In the genomic region with DNA sequence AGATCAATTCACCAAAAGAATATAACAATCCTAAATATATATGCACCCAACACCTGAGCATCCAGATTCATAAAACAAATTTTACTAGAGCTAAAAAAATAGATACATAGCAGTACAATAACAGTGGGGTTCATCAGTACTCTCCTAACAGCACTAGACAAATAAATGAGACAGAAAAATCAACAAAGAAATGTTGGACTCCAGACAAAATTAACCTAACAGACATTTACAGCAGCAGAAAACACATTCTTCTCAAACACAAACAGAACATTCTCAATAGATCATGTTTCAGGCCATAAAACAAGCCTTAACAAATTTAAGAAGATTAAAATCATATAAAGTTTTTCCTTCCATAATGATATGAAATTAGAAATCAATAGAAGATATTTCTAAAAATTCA, we compare ENCODE assay signal across 24 cellular contexts.
DNase-seq lines count a peak whose midpoint lies in the region; ATAC-seq and TF ChIP-seq lines count a peak whose summit lies in the region.
"Had no signal": no experiment of that assay in that cellular context is flagged by ENCODE, and none has a peak within 500 bp of the region (broad histone marks: within the 10 kb centered on the region; RNA-seq: fewer than 3 reads in every experiment).

No MANE protein-coding gene starts in this region.

- H3K36me3 Mint-ChIP-seq in GM23338 (ENCODE audit: low read depth): peaks cover 57% of the 10 kb centered on the region
- H3K36me3 Mint-ChIP-seq: CD14-positive monocyte had no signal

- H3K27ac ChIP-seq in PC-3 (ENCODE audit: low read length): no peak overlapping the region
- H3K27ac ChIP-seq in right lobe of liver: no peak overlapping the region
- no peak overlapping the region for H3K27ac ChIP-seq in GM23338 (ENCODE audit: low read depth)
- no peak overlapping the region for H3K27ac ChIP-seq in coronary artery
- H3K27ac ChIP-seq: Peyer's patch, SK-N-MC had no signal

- H3K4me3 ChIP-seq in LNCaP clone FGC (ENCODE audit: low read depth, low read length): no peak overlapping the region
- no peak overlapping the region for H3K4me3 ChIP-seq in PC-3 (ENCODE audit: low read length)
- no peak overlapping the region for H3K4me3 ChIP-seq in fibroblast of villous mesenchyme (ENCODE audit: low read depth, low read length)
- H3K4me3 ChIP-seq in right lobe of liver: no peak overlapping the region
- no peak overlapping the region for H3K4me3 ChIP-seq in GM23338
- no peak overlapping the region for H3K4me3 ChIP-seq in coronary artery
- H3K4me3 ChIP-seq: GM12878, Peyer's patch, SK-N-MC had no signal

- H3K9me3 ChIP-seq in PC-3 (ENCODE audit: low read length): peaks cover 21% of the 10 kb centered on the region
- H3K9me3 ChIP-seq in right lobe of liver: no peaks in the 10 kb centered on the region

- CTCF ChIA-PET in PC-3 (lab: Charles Lee): no interaction called here

- ATAC-seq in PC-3 (peak; percentile 81), right lobe of liver (peak; percentile 90 to 96 (median 91)), GM23338 (no peak)
- ATAC-seq: GM12878 had no signal

- H3K4me2 ChIP-seq in PC-3 (ENCODE audit: low read length) (no peak overlapping the region), GM23338 (no peak overlapping the region)

- H4K20me1 ChIP-seq in PC-3 (ENCODE audit: low read length): no peaks in the 10 kb centered on the region
- H4K20me1 ChIP-seq in GM23338 (replicated peaks; ENCODE audit: insufficient read depth): no peaks in the 10 kb centered on the region

- H3K79me2 ChIP-seq in PC-3 (ENCODE audit: low read length) (no peaks in the 10 kb centered on the region), GM23338 (replicated peaks; ENCODE audit: insufficient read depth) (no peaks in the 10 kb centered on the region)

- no peak overlapping the region for H3K27ac Mint-ChIP-seq in GM23338
- H3K27ac Mint-ChIP-seq: B cell; CD14-positive monocyte; CD8-positive, alpha-beta memory T cell had no signal

- TF ChIP-seq CTCF in LNCaP clone FGC (IDR thresholded peaks at IDR 0.05; ENCODE audit: control insufficient read depth, extremely low read depth, insufficient read depth) (no peak), PC-3 (conservative IDR thresholded peaks at IDR 0.05; ENCODE audit: low read depth, low read length) (no peak), fibroblast of villous mesenchyme (IDR thresholded peaks at IDR 0.05; ENCODE audit: insufficient read depth, low read depth, low read length) (no peak), right lobe of liver (IDR thresholded peaks at IDR 0.05) (no peak), GM23338 (conservative IDR thresholded peaks at IDR 0.05; ENCODE audit: low read depth in 2 of 2) (no peak), coronary artery (IDR thresholded peaks at IDR 0.05) (no peak)

- DNase-seq in LNCaP clone FGC (ENCODE audit: low read depth) (peak; percentile 92), PC-3 (no peak), fibroblast of villous mesenchyme (ENCODE audit: low read depth) (peak; percentile 32), right lobe of liver (no peak), GM23338 (ENCODE audit: low spot score) (no peak), coronary artery (ENCODE audit: low spot score) (no peak), mesenteric fat pad (ENCODE audit: low spot score) (no peak)
- no peak for DNase-seq in stimulated activated CD4-positive, alpha-beta T cell treated with anti-CD3 and anti-CD28 coated beads, Interleukin-4, amount 100 ng/mL, for 4 hours
- DNase-seq: Calu3; CD8-positive, alpha-beta memory T cell; HCEC 1CT; IMR-90; KG1; MM.1S; NCI-H1417 treated with DMSO at 0.1 percent for 48 hours; NCI-H1694 treated with DMSO at 0.1 percent for 48 hours; NCI-H446 treated with DMSO at 0.1 percent for 48 hours; NCI-H526 treated with DMSO at 0.1 percent for 48 hours; Peyer's patch; SIG-M5 had no signal

- H3K4me1 ChIP-seq in PC-3 (ENCODE audit: insufficient read depth, low read length) (no peaks in the 10 kb centered on the region), right lobe of liver (peaks cover 0 to 4% (median 0%) of the 10 kb centered on the region in 4 donors), GM23338 (ENCODE audit: insufficient read depth) (no peaks in the 10 kb centered on the region)
- H3K4me1 ChIP-seq: Peyer's patch had no signal

- no peaks in the 10 kb centered on the region for H3K4me1 Mint-ChIP-seq in GM23338
- H3K4me1 Mint-ChIP-seq: B cell; CD14-positive monocyte; CD8-positive, alpha-beta memory T cell had no signal

- H3K9me3 Mint-ChIP-seq in GM23338: peaks cover 64% of the 10 kb centered on the region

- H3K36me3 ChIP-seq in PC-3 (ENCODE audit: low read depth, low read length): peaks cover 5% of the 10 kb centered on the region; the same call in 1 of the 2 replicates
- H3K36me3 ChIP-seq in right lobe of liver: no peaks in the 10 kb centered on the region
- peaks cover 8% of the 10 kb centered on the region; the same call in 1 of the 2 replicates for H3K36me3 ChIP-seq in GM23338 (ENCODE audit: insufficient read depth)
- H3K36me3 ChIP-seq: Peyer's patch had no signal

- H3K4me3 Mint-ChIP-seq in GM23338: no peak overlapping the region
- H3K4me3 Mint-ChIP-seq: B cell; CD14-positive monocyte; CD8-positive, alpha-beta memory T cell had no signal

- H2AFZ ChIP-seq in PC-3 (ENCODE audit: low read length) (no peak overlapping the region), GM23338 (no peak overlapping the region)

- H3K9me2 ChIP-seq in PC-3 (replicated peaks; ENCODE audit: low read length): no peaks in the 10 kb centered on the region
- peaks cover 5% of the 10 kb centered on the region for H3K9me2 ChIP-seq in GM23338 (ENCODE audit: insufficient read depth)

- H3K27me3 ChIP-seq in PC-3 (ENCODE audit: low read length) (no peaks in the 10 kb centered on the region), right lobe of liver (no peaks in the 10 kb centered on the region), GM23338 (ENCODE audit: insufficient read depth) (no peaks in the 10 kb centered on the region)
- H3K27me3 ChIP-seq: Peyer's patch had no signal

- POLR2A ChIA-PET in PC-3 (lab: Charles Lee; ENCODE audit: unreplicated experiment): interaction anchor here (0.6 kb wide), 1 partner anchor 564 kb away, joined by 3 read pairs; no protein-coding TSS in a partner anchor

- peaks cover 2% of the 10 kb centered on the region for H3K27me3 Mint-ChIP-seq in GM23338 (ENCODE audit: insufficient read depth, low read depth, poor library complexity)
- H3K27me3 Mint-ChIP-seq: B cell; CD8-positive, alpha-beta memory T cell had no signal

- intact Hi-C loops in PC-3 (cut with micrococcal nuclease): loop anchor here (5.0 kb wide), 1 partner anchor 125 kb away; the partner anchor contains the start of gene NECTIN3
- intact Hi-C loops in right lobe of liver (cut with DNase I): no loop called here

- no TSS peak for BruUV-seq in PC-3 (replicated peaks; lab: Mats Ljungman, UMichigan)

- H3K9ac ChIP-seq in PC-3 (ENCODE audit: low read length): no peak overlapping the region

- no peaks in the 10 kb centered on the region for H3F3A ChIP-seq in PC-3 (ENCODE audit: low read length, unreplicated experiment)
- H3F3A ChIP-seq in GM23338 (replicated peaks; ENCODE audit: low read depth): no peaks in the 10 kb centered on the region

- TF ChIP-seq POLR2A in right lobe of liver (IDR thresholded peaks at IDR 0.05): no peak

TF ChIP-seq in GM23338, 12 proteins besides CTCF, POLR2A, EP300 and RAD21:
- TF ChIP-seq CREB1 (CRISPR knock-in tag; IDR thresholded peaks at IDR 0.05; ENCODE audit: low read depth) (no peak), POLR2AphosphoS5 (IDR thresholded peaks at IDR 0.05; ENCODE audit: low read depth) (no peak), EZH2phosphoT487 (IDR thresholded peaks at IDR 0.05; ENCODE audit: unreplicated experiment) (no peak), JUNB (IDR thresholded peaks at IDR 0.05; ENCODE audit: unreplicated experiment) (no peak), EZH2 (IDR thresholded peaks at IDR 0.05; ENCODE audit: low read depth, unreplicated experiment) (no peak), ETS1 (IDR thresholded peaks at IDR 0.05) (no peak), ZNF331 (CRISPR knock-in tag; IDR thresholded peaks at IDR 0.05; ENCODE audit: low read depth) (no peak), STAT1 (IDR thresholded peaks at IDR 0.05; ENCODE audit: unreplicated experiment) (no peak)

Comparison
In these comparisons a context has a peak if more than half of its experiments do, and no peak if none do; other contexts are left out.
1. DNase-seq: peak in LNCaP clone FGC (single experiment) and fibroblast of villous mesenchyme (single experiment); none in PC-3 (single experiment), right lobe of liver (0 of 3), stimulated activated CD4-positive, alpha-beta T cell treated with anti-CD3 and anti-CD28 coated beads, Interleukin-4, amount 100 ng/mL, for 4 hours (0 of 2), GM23338 (single experiment), coronary artery (single experiment) and mesenteric fat pad (single experiment).